15 cellular contexts compared by ENCODE assay signal in the genomic region with DNA sequence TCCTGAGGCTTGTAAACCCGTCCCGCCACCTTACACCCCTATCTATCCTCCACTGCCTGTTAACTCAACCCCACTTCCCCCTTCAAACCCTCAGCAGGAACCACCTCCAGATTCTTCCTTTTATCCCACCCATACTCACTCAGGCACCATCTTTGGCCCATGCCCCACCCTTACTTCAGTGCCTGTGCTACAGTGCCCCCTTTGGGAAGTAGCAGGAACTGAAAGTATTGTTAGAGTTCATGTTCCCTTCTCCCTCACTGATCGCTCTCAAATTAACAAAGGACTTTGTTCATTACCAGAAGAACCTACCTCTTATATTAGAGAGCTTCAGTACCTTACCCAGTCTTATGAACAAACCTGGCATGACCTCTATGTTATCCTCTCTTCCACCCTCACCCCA.
DNase-seq lines count a peak whose midpoint lies in the region; ATAC-seq, FAIRE-seq and TF ChIP-seq lines count a peak whose summit lies in the region.
"Had no signal": no experiment of that assay in that cellular context is flagged by ENCODE, and none has a peak within 500 bp of the region (broad histone marks: within the 10 kb centered on the region; RNA-seq: fewer than 3 reads in every experiment).

No MANE protein-coding gene starts in this region.

- no peaks in the 10 kb centered on the region for H3K9me3 Mint-ChIP-seq in WTC11
- H3K9me3 Mint-ChIP-seq in activated T-helper 1 cell treated with anti-CD3 and anti-CD28 coated beads, Interleukin-12 subunit alpha, Interleukin-12 subunit beta, Interleukin-2, Interleukin-4 antibody, amounts not matched to agents 30 ng/mL and 10 ng/mL and 1 ng/mL, durations not matched to agents 14 hours and 24 hours and 36 hours: no peaks in the 10 kb centered on the region

- CTCF ChIA-PET in WTC11 (lab: Charles Lee): no interaction called here

- H3K36me3 ChIP-seq in kidney (ENCODE audit: control insufficient read depth in 1 of 2, insufficient read depth in 2 of 2, low read length in 2 of 2): no peaks in the 10 kb centered on the region
- H3K36me3 ChIP-seq: tibial artery had no signal

- H3K4me1 Mint-ChIP-seq in WTC11: no peaks in the 10 kb centered on the region
- no peaks in the 10 kb centered on the region for H3K4me1 Mint-ChIP-seq in activated T-helper 1 cell treated with anti-CD3 and anti-CD28 coated beads, Interleukin-12 subunit alpha, Interleukin-12 subunit beta, Interleukin-2, Interleukin-4 antibody, amounts not matched to agents 30 ng/mL and 10 ng/mL and 1 ng/mL, durations not matched to agents 14 hours and 24 hours and 36 hours (ENCODE audit: low read depth)

- intact Hi-C loops in kidney (cut with DNase I): no loop called here
- intact Hi-C loops in activated T-helper 1 cell treated with anti-CD3 and anti-CD28 coated beads, Interleukin-12 subunit alpha, Interleukin-12 subunit beta, Interleukin-2, Interleukin-4 antibody, amounts not matched to agents 30 ng/mL and 10 ng/mL and 1 ng/mL, durations not matched to agents 14 hours and 24 hours and 36 hours (cut with micrococcal nuclease): no loop called here

- POLR2A ChIA-PET in WTC11 (lab: Charles Lee): no interaction called here

- in situ Hi-C loops in KBM-7 (cut with MboI; ENCODE audit: low pct_unique_long_range_greater_than_20kb, low sequenced_read_pairs): no loop called here
- in situ Hi-C loops in GM13976 (cut with MboI; ENCODE audit: low sequenced_read_pairs, unreplicated experiment): no loop called here

- FAIRE-seq in kidney (lab: Jason Lieb, UNC): no peak
- FAIRE-seq: bronchial epithelial cell, GM12891 had no signal

- H3K9me3 ChIP-seq in kidney (ENCODE audit: control insufficient read depth in 1 of 2, low read length in 2 of 2): no peaks in the 10 kb centered on the region
- H3K9me3 ChIP-seq: tibial artery had no signal

- no peak overlapping the region for H3K9ac ChIP-seq in kidney (ENCODE audit: low read length in 2 of 2)

- H3K27ac Mint-ChIP-seq in WTC11: no peak overlapping the region
- H3K27ac Mint-ChIP-seq in activated T-helper 1 cell treated with anti-CD3 and anti-CD28 coated beads, Interleukin-12 subunit alpha, Interleukin-12 subunit beta, Interleukin-2, Interleukin-4 antibody, amounts not matched to agents 30 ng/mL and 10 ng/mL and 1 ng/mL, durations not matched to agents 14 hours and 24 hours and 36 hours: no peak overlapping the region

- no peak overlapping the region for H3K4me3 ChIP-seq in GM12865 (ENCODE audit: low read depth, low read length)
- H3K4me3 ChIP-seq in kidney (ENCODE audit: low read length in 2 of 2): no peak overlapping the region
- H3K4me3 ChIP-seq: tibial artery had no signal

- no peak for ATAC-seq in WTC11

- TF ChIP-seq CTCF in GM12865 (IDR thresholded peaks at IDR 0.05; ENCODE audit: insufficient read depth, low read depth, low read length, missing control alignments): peak; percentile 34
- TF ChIP-seq CTCF in WTC11 (IDR thresholded peaks at IDR 0.05): peak; percentile 26; the same call in 1 of the 2 replicates
- peak; percentile 3 for TF ChIP-seq CTCF in kidney (IDR thresholded peaks at IDR 0.05; ENCODE audit: borderline replicate concordance, extremely low read depth, insufficient read depth)
- TF ChIP-seq CTCF in GM13976 (IDR thresholded peaks at IDR 0.05; ENCODE audit: borderline replicate concordance, control extremely low read depth, extremely low read depth, insufficient read depth, missing control alignments): no peak

- H3K4me3 Mint-ChIP-seq in WTC11: no peak overlapping the region
- H3K4me3 Mint-ChIP-seq in activated T-helper 1 cell treated with anti-CD3 and anti-CD28 coated beads, Interleukin-12 subunit alpha, Interleukin-12 subunit beta, Interleukin-2, Interleukin-4 antibody, amounts not matched to agents 30 ng/mL and 10 ng/mL and 1 ng/mL, durations not matched to agents 14 hours and 24 hours and 36 hours: no peak overlapping the region

- no peaks in the 10 kb centered on the region for H3K27me3 Mint-ChIP-seq in WTC11 (ENCODE audit: low read depth)
- H3K27me3 Mint-ChIP-seq in activated T-helper 1 cell treated with anti-CD3 and anti-CD28 coated beads, Interleukin-12 subunit alpha, Interleukin-12 subunit beta, Interleukin-2, Interleukin-4 antibody, amounts not matched to agents 30 ng/mL and 10 ng/mL and 1 ng/mL, durations not matched to agents 14 hours and 24 hours and 36 hours (ENCODE audit: insufficient read depth): peaks cover 5% of the 10 kb centered on the region

- no peak overlapping the region for H3K27ac ChIP-seq in kidney (ENCODE audit: low read depth in 2 of 2, low read length in 2 of 2)
- H3K27ac ChIP-seq: epithelial cell of prostate, tibial artery had no signal

- H3K36me3 Mint-ChIP-seq in WTC11: no peaks in the 10 kb centered on the region
- H3K36me3 Mint-ChIP-seq in activated T-helper 1 cell treated with anti-CD3 and anti-CD28 coated beads, Interleukin-12 subunit alpha, Interleukin-12 subunit beta, Interleukin-2, Interleukin-4 antibody, amounts not matched to agents 30 ng/mL and 10 ng/mL and 1 ng/mL, durations not matched to agents 14 hours and 24 hours and 36 hours (ENCODE audit: low read depth): no peaks in the 10 kb centered on the region

- no peak for DNase-seq in GM12865 (ENCODE audit: low read depth)
- peak; percentile 38 for DNase-seq in KBM-7
- no peak for DNase-seq in WTC11 (ENCODE audit: low spot score)
- DNase-seq in kidney: no peak
- no peak for DNase-seq in activated T-helper 1 cell treated with anti-CD3 and anti-CD28 coated beads, Interleukin-12 subunit alpha, Interleukin-12 subunit beta, Interleukin-2, Interleukin-4 antibody, amounts not matched to agents 30 ng/mL and 10 ng/mL and 1 ng/mL, durations not matched to agents 14 hours and 24 hours and 36 hours (ENCODE audit: low spot score)
- DNase-seq in NCI-H1694 treated with DMSO at 0.1 percent for 48 hours (lab: John Stamatoyannopoulos, UW): no peak
- DNase-seq in GM13976 (ENCODE audit: low spot score): no peak
- DNase-seq: activated CD4-positive, alpha-beta T cell treated with anti-CD3 and anti-CD28 coated beads, Interleukin-2, amount 50 U/mL, for 1 hour; activated effector memory CD4-positive, alpha-beta T cell treated with anti-CD3 and anti-CD28 coated beads, Interleukin-2, amount 50 U/mL, for 16 hours; NCI-H2171; stimulated activated CD4-positive, alpha-beta T cell treated with anti-CD3 and anti-CD28 coated beads, Interleukin-15, amount 100 ng/mL, for 24 hours; tibial artery had no signal

- H3K4me1 ChIP-seq in kidney (ENCODE audit: control insufficient read depth in 1 of 2, insufficient read depth in 1 of 2, low read depth in 1 of 2, low read length in 2 of 2): no peaks in the 10 kb centered on the region
- H3K4me1 ChIP-seq: tibial artery had no signal

TF ChIP-seq in WTC11, 78 proteins besides CTCF, POLR2A, EP300 and RAD21 (continues in another document):
- TF ChIP-seq ETV6 (CRISPR knock-in tag; IDR thresholded peaks at IDR 0.05): no peak
- TF ChIP-seq E2F4 (CRISPR knock-in tag; IDR thresholded peaks at IDR 0.05; ENCODE audit: borderline replicate concordance, low read depth): no peak
- TF ChIP-seq NR3C1 (CRISPR knock-in tag; conservative IDR thresholded peaks at IDR 0.05; ENCODE audit: low read depth): no peak
- TF ChIP-seq, protein P1, sequence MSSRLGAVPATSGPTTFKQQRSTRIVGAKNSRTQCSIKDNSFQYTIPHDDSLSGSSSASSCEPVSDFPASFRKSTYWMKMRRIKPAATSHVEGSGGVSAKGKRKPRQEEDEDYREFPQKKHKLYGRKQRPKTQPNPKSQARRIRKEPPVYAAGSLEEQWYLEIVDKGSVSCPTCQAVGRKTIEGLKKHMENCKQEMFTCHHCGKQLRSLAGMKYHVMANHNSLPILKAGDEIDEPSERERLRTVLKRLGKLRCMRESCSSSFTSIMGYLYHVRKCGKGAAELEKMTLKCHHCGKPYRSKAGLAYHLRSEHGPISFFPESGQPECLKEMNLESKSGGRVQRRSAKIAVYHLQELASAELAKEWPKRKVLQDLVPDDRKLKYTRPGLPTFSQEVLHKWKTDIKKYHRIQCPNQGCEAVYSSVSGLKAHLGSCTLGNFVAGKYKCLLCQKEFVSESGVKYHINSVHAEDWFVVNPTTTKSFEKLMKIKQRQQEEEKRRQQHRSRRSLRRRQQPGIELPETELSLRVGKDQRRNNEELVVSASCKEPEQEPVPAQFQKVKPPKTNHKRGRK (CRISPR knock-in tag; IDR thresholded peaks at IDR 0.05; ENCODE audit: borderline replicate concordance): no peak
- no peak for TF ChIP-seq ZNF671 (CRISPR knock-in tag; IDR thresholded peaks at IDR 0.05)
- no peak for TF ChIP-seq SP1 (CRISPR knock-in tag; conservative IDR thresholded peaks at IDR 0.05)
- TF ChIP-seq FOXJ3 (CRISPR knock-in tag; IDR thresholded peaks at IDR 0.05; ENCODE audit: borderline replicate concordance): no peak
- no peak for TF ChIP-seq GRHL2 (CRISPR knock-in tag; IDR thresholded peaks at IDR 0.05; ENCODE audit: insufficient replicate concordance, severe bottlenecking)
- no peak for TF ChIP-seq TCF7 (CRISPR knock-in tag; IDR thresholded peaks at IDR 0.05; ENCODE audit: low read depth)
